In genomic region chr20:32010096-32010495, GRCh38 we compare ENCODE assay signal across 19 cellular contexts. TPM values are rescaled to one million over a fixed set of nuclear protein-coding genes. Genes with fewer than 3 reads are reported as not detected.
DNase-seq lines count a peak whose midpoint lies in the region; ATAC-seq, FAIRE-seq and TF ChIP-seq lines count a peak whose summit lies in the region.
"Had no signal": no experiment of that assay in that cellular context is flagged by ENCODE, and none has a peak within 500 bp of the region (broad histone marks: within the 10 kb centered on the region; RNA-seq: fewer than 3 reads in every experiment).

Gene CCM2L, plus strand, starts transcription at chr20:32010438. Its CDS starts 17 bp downstream, at chr20:32010455.

- no peaks in the 10 kb centered on the region for H3K9me3 ChIP-seq in H1 (ENCODE audit: insufficient read depth in 2 of 2, low read depth in 1 of 2, low read length in 1 of 2)
- no peaks in the 10 kb centered on the region for H3K9me3 ChIP-seq in kidney (ENCODE audit: control insufficient read depth in 1 of 2, low read length in 2 of 2)
- no peaks in the 10 kb centered on the region for H3K9me3 ChIP-seq in gastrocnemius medialis

- FAIRE-seq in H1 (lab: Jason Lieb, UNC) (no peak), kidney (lab: Jason Lieb, UNC) (no peak)
- FAIRE-seq: A204.1, GM19239 had no signal

- peak within 1 kb of the TSS; percentile 67 for H3K18ac ChIP-seq in H1 (ENCODE audit: extremely low read depth, low read length)

- TF ChIP-seq RAD21 in H1 (IDR thresholded peaks at IDR 0.05 in 1 of 2, conservative IDR thresholded peaks at IDR 0.05 in 1 of 2; ENCODE audit: low read depth in 2 of 2, low read length in 2 of 2), result no peak

- peaks cover 2% of the 10 kb centered on the region; the same call in 1 of the 2 replicates for H3K23me2 ChIP-seq in H1 (ENCODE audit: low read depth, low read length)

- DNase-seq in G401 (ENCODE audit: low spot score), result no peak
- DNase-seq in H1 (ENCODE audit: low read depth in 1 of 2, low spot score in 2 of 2), result no peak
- DNase-seq in kidney, result peak; percentile 78
- no peak for DNase-seq in gastrocnemius medialis
- DNase-seq in activated CD4-positive, alpha-beta memory T cell treated with anti-CD3 and anti-CD28 coated beads, Interleukin-2, amount 10 ng/mL, durations not matched to agents 7 days and 5 days, result no peak
- no peak for DNase-seq in T-helper 2 cell
- DNase-seq: activated T-cell treated with anti-CD3 and anti-CD28 coated beads, Interleukin-2, amount 50 U/mL, for 24 hours; DMS79; effector memory CD8-positive, alpha-beta T cell; foreskin fibroblast; NCI-H2029 treated with DMSO at 0.1 percent for 48 hours; NCI-H524 had no signal

- no peak within 1 kb of the TSS for H3K56ac ChIP-seq in H1 (replicated peaks; ENCODE audit: insufficient read length, low read depth, low read length)

- POLR2A ChIA-PET in H1 (lab: Charles Lee; ENCODE audit: partially characterized antibody), result no interaction called here
- POLR2A ChIA-PET in activated CD4-positive, alpha-beta memory T cell treated with anti-CD3 and anti-CD28 coated beads, Interleukin-2, amount 10 ng/mL, durations not matched to agents 7 days and 5 days (lab: Charles Lee), result no interaction called here

- no peak for TF ChIP-seq CTCF in H1 (IDR thresholded peaks at IDR 0.05; ENCODE audit: control extremely low read depth in 1 of 3, insufficient read depth in 1 of 3, low read depth in 1 of 3, low read length in 3 of 3)
- no peak for TF ChIP-seq CTCF in kidney (IDR thresholded peaks at IDR 0.05; ENCODE audit: borderline replicate concordance, extremely low read depth, insufficient read depth)
- TF ChIP-seq CTCF in gastrocnemius medialis (IDR thresholded peaks at IDR 0.05 in 4 of 5, conservative IDR thresholded peaks at IDR 0.05 in 1 of 5), result no peak

- H3K23ac ChIP-seq in H1 (ENCODE audit: insufficient read length), result no peak within 1 kb of the TSS

- WGBS in H1 (ENCODE audit: extremely low coverage in 1 of 2, insufficient coverage in 1 of 2, insufficient read length in 1 of 2, insufficient replicate concordance in 2 of 2, low coverage in 1 of 2, low lambda C conversion rate in 2 of 2, missing lambda C conversion rate in 1 of 2), 2 experiments, result 65% methylated on average over 2 of the region's 2 CpGs; no CpG with 5 or more reads in 1 of the 2 experiments

- no peak for ATAC-seq in gastrocnemius medialis
- no peak for ATAC-seq in HG03095 (IDR thresholded peaks at IDR 0.05; ENCODE audit: unreplicated experiment)
- no peak for ATAC-seq in HG02759 (IDR thresholded peaks at IDR 0.05; ENCODE audit: unreplicated experiment)
- ATAC-seq: activated naive CD4-positive, alpha-beta T cell treated with anti-CD3 and anti-CD28 coated beads, Interleukin-2, amount 50 U/mL, for 72 hours; effector memory CD8-positive, alpha-beta T cell had no signal

- peak within 1 kb of the TSS; percentile 33 for H3K4ac ChIP-seq in H1 (replicated peaks; ENCODE audit: insufficient read length, low read depth, low read length)

- H3K27me3 ChIP-seq in H1 (replicated peaks in 1 of 4; ENCODE audit: control insufficient read depth in 3 of 4, extremely low read depth in 1 of 4, insufficient read depth in 3 of 4, low read length in 3 of 4) (no peaks in the 10 kb centered on the region; a peak in 1 of 7 replicates), gastrocnemius medialis (peaks cover 0 to 9% (median 3%) of the 10 kb centered on the region in 3 donors)

- H3K79me2 ChIP-seq in H1 (ENCODE audit: control insufficient read depth in 1 of 2, insufficient read depth in 2 of 2, low read length in 2 of 2), result no peaks in the 10 kb centered on the region

- peak within 1 kb of the TSS; percentile 45 for H4K91ac ChIP-seq in H1 (replicated peaks; ENCODE audit: insufficient read length, low read length)

- no peaks in the 10 kb centered on the region for H3K79me1 ChIP-seq in H1 (ENCODE audit: low read depth, low read length)

- H3K4me3 ChIP-seq in H1 (ENCODE audit: extremely low read depth in 1 of 4, insufficient read depth in 2 of 4, low read depth in 3 of 4, low read length in 4 of 4) (no peak within 1 kb of the TSS; a peak in 1 of 8 replicates), kidney (ENCODE audit: low read length in 2 of 2) (peak within 1 kb of the TSS; percentile 35 to 45), gastrocnemius medialis (peak within 1 kb of the TSS; percentile 18 to 51 (median 24))

- H2AFZ ChIP-seq in H1 (ENCODE audit: low read length), result 0 out of 2 replicates have a peak within 1 kb of the TSS, but pooled peaks have one; percentile 26

- TF ChIP-seq POLR2A in H1 (IDR thresholded peaks at IDR 0.05; ENCODE audit: control extremely low read depth in 1 of 2, low read depth in 2 of 2, low read length in 2 of 2), result no peak
- TF ChIP-seq POLR2A in gastrocnemius medialis (IDR thresholded peaks at IDR 0.05), result no peak

- H3K14ac ChIP-seq in H1 (ENCODE audit: insufficient read length), result no peak within 1 kb of the TSS

- no peak within 1 kb of the TSS for H4K8ac ChIP-seq in H1 (ENCODE audit: extremely low read depth, insufficient read depth, low read length)

- H4K20me1 ChIP-seq in H1 (replicated peaks in 1 of 2; ENCODE audit: control insufficient read depth in 1 of 2, insufficient read depth in 2 of 2, low read length in 2 of 2), result no peaks in the 10 kb centered on the region

- in situ Hi-C loops in G401 (cut with HindIII; ENCODE audit: low sequenced_read_pairs) (no loop called here), gastrocnemius medialis (cut with MboI; ENCODE audit: low sequenced_read_pairs in 4 of 4) (no loop called here)

- H3K27me3 Mint-ChIP-seq in activated CD4-positive, alpha-beta memory T cell treated with anti-CD3 and anti-CD28 coated beads, Interleukin-2, amount 10 ng/mL, durations not matched to agents 7 days and 5 days, result peaks cover 13% of the 10 kb centered on the region

- no peak within 1 kb of the TSS for H3K4me3 Mint-ChIP-seq in activated CD4-positive, alpha-beta memory T cell treated with anti-CD3 and anti-CD28 coated beads, Interleukin-2, amount 10 ng/mL, durations not matched to agents 7 days and 5 days
- H3K4me3 Mint-ChIP-seq: activated T-cell treated with anti-CD3 and anti-CD28 coated beads, Interleukin-2, amount 50 U/mL, for 24 hours; effector memory CD8-positive, alpha-beta T cell had no signal

- H3K4me1 ChIP-seq in H1 (replicated peaks in 1 of 4; ENCODE audit: control insufficient read depth in 3 of 4, insufficient read depth in 4 of 4, low read length in 3 of 4) (peaks cover 19 to 25% (median 22%) of the 10 kb centered on the region in 4 experiments), kidney (ENCODE audit: control insufficient read depth in 1 of 2, insufficient read depth in 1 of 2, low read depth in 1 of 2, low read length in 2 of 2) (no peaks in the 10 kb centered on the region), gastrocnemius medialis (peaks cover 0 to 2% of the 10 kb centered on the region in 2 donors)

- CTCF ChIA-PET in H1 (lab: Charles Lee; ENCODE audit: partially characterized antibody), result interaction anchor here (1.0 kb wide), 1 partner anchor 159 kb away, joined by 3 read pairs; no protein-coding TSS in a partner anchor
- CTCF ChIA-PET in activated CD4-positive, alpha-beta memory T cell treated with anti-CD3 and anti-CD28 coated beads, Interleukin-2, amount 10 ng/mL, durations not matched to agents 7 days and 5 days (lab: Charles Lee), result no interaction called here

- intact Hi-C loops in kidney (cut with DNase I), result no loop called here
- intact Hi-C loops in gastrocnemius medialis (cut with DNase I; ENCODE audit: low total_unique reads), result no loop called here

- H3K36me3 Mint-ChIP-seq in activated CD4-positive, alpha-beta memory T cell treated with anti-CD3 and anti-CD28 coated beads, Interleukin-2, amount 10 ng/mL, durations not matched to agents 7 days and 5 days (ENCODE audit: low read depth), result no peaks in the 10 kb centered on the region
- H3K36me3 Mint-ChIP-seq: activated naive CD4-positive, alpha-beta T cell treated with anti-CD3 and anti-CD28 coated beads, Interleukin-2, amount 50 U/mL, for 72 hours had no signal

- H3K9me3 Mint-ChIP-seq in activated CD4-positive, alpha-beta memory T cell treated with anti-CD3 and anti-CD28 coated beads, Interleukin-2, amount 10 ng/mL, durations not matched to agents 7 days and 5 days, result no peaks in the 10 kb centered on the region
- H3K9me3 Mint-ChIP-seq: activated naive CD4-positive, alpha-beta T cell treated with anti-CD3 and anti-CD28 coated beads, Interleukin-2, amount 50 U/mL, for 72 hours; activated T-cell treated with anti-CD3 and anti-CD28 coated beads, Interleukin-2, amount 50 U/mL, for 24 hours; effector memory CD8-positive, alpha-beta T cell had no signal

- TF ChIP-seq EP300 in H1 (IDR thresholded peaks at IDR 0.05; ENCODE audit: borderline replicate concordance in 1 of 2, low read depth in 2 of 2, low read length in 2 of 2), result no peak

- peak within 1 kb of the TSS; percentile 66; the same call in 1 of the 2 replicates for H2BK5ac ChIP-seq in H1 (ENCODE audit: low read depth, low read length)

- no peaks in the 10 kb centered on the region for H3K36me3 ChIP-seq in H1 (ENCODE audit: control insufficient read depth in 2 of 4, insufficient read depth in 4 of 4, low read length in 3 of 4)
- H3K36me3 ChIP-seq in kidney (ENCODE audit: control insufficient read depth in 1 of 2, insufficient read depth in 2 of 2, low read length in 2 of 2), result no peaks in the 10 kb centered on the region
- no peaks in the 10 kb centered on the region for H3K36me3 ChIP-seq in gastrocnemius medialis

- H2BK15ac ChIP-seq in H1 (ENCODE audit: low read length), result peak within 1 kb of the TSS; percentile 61; the same call in 1 of the 2 replicates

- H2BK20ac ChIP-seq in H1 (ENCODE audit: low read length), result no peak within 1 kb of the TSS

- H3K9ac ChIP-seq in H1 (replicated peaks in 1 of 4; ENCODE audit: extremely low read depth in 1 of 4, low read depth in 3 of 4, low read length in 3 of 4), result no peak within 1 kb of the TSS
- no peak within 1 kb of the TSS for H3K9ac ChIP-seq in kidney (ENCODE audit: low read length in 2 of 2)

- peaks cover 11% of the 10 kb centered on the region for H3K4me1 Mint-ChIP-seq in activated CD4-positive, alpha-beta memory T cell treated with anti-CD3 and anti-CD28 coated beads, Interleukin-2, amount 10 ng/mL, durations not matched to agents 7 days and 5 days

- peak within 1 kb of the TSS; percentile 42; the same call in 1 of the 2 replicates for H2BK12ac ChIP-seq in H1 (ENCODE audit: low read depth, low read length)

- no peak within 1 kb of the TSS for H2AK5ac ChIP-seq in H1 (ENCODE audit: low read depth, low read length)

- H3K27ac ChIP-seq in H1 (ENCODE audit: low read depth, low read length), result no peak within 1 kb of the TSS
- no peak within 1 kb of the TSS for H3K27ac ChIP-seq in kidney (ENCODE audit: low read depth in 2 of 2, low read length in 2 of 2)
- H3K27ac ChIP-seq in gastrocnemius medialis, result peak within 1 kb of the TSS; percentile 3 to 59 (median 52)
- H3K27ac ChIP-seq: C4-2B had no signal

- no peak within 1 kb of the TSS for H2BK120ac ChIP-seq in H1 (replicated peaks; ENCODE audit: low read depth, low read length)

- peak within 1 kb of the TSS in 1 of 2 experiments; percentile 33; a peak in 1 of 4 replicates for H3K4me2 ChIP-seq in H1 (ENCODE audit: insufficient read depth in 1 of 2, low read depth in 2 of 2, low read length in 2 of 2)

- H3K27ac Mint-ChIP-seq in activated CD4-positive, alpha-beta memory T cell treated with anti-CD3 and anti-CD28 coated beads, Interleukin-2, amount 10 ng/mL, durations not matched to agents 7 days and 5 days, result no peak within 1 kb of the TSS
- H3K27ac Mint-ChIP-seq: activated naive CD4-positive, alpha-beta T cell treated with anti-CD3 and anti-CD28 coated beads, Interleukin-2, amount 50 U/mL, for 72 hours; activated T-cell treated with anti-CD3 and anti-CD28 coated beads, Interleukin-2, amount 50 U/mL, for 24 hours; effector memory CD8-positive, alpha-beta T cell had no signal

- H4K5ac ChIP-seq in H1 (ENCODE audit: insufficient read length, low read depth, low read length), result no peak within 1 kb of the TSS

RNA-seq across cellular contexts. Expression of gene CCM2L, which starts in this region (rescaled TPM):
- total RNA-seq in G401 (2014; rRNA removed; shearing (Covaris generic)), result 40.7 and 52.6 TPM in 2 replicates
- 5.5 and 6.0 TPM in 2 replicates for total RNA-seq in H1 (2021; fragmentation: NEBNext Ultra II Directional; extraction: Animal tissue kit (Norgen Biotek cat#: 25700))
- polyA plus RNA-seq in H1 (2011; rRNA removed), result 15.8 and 23.1 TPM in 2 replicates
- polyA plus RNA-seq in H1 (2011; cell fraction: cytosol; rRNA removed), result 16.4 TPM
- 18.8 TPM for polyA plus RNA-seq in H1 (2011; cell fraction: nucleus; rRNA removed)
- 6.0 to 15.5 TPM (median 12.7 TPM) in 4 replicates for polyA plus RNA-seq in H1 (2012, experiment 1 of 2)
- polyA plus RNA-seq in H1 (2012, experiment 2 of 2), result 11.1 TPM
- polyA plus RNA-seq in H1 (2013, experiment 1 of 2), result 4.5 TPM
- polyA plus RNA-seq in H1 (2013, experiment 2 of 2), result 3.6 TPM
- polyA minus RNA-seq in H1 (2011; rRNA and poly(A)+ RNA removed), result 9.2 and 11.2 TPM in 2 replicates
- polyA minus RNA-seq in H1 (2011; cell fraction: cytosol; rRNA and poly(A)+ RNA removed), result 9.8 TPM
- polyA minus RNA-seq in H1 (2011; cell fraction: nucleus; rRNA and poly(A)+ RNA removed), result 9.6 TPM
- total RNA-seq in kidney, result 13.8 TPM
- polyA plus RNA-seq in kidney (ENCODE audit: insufficient read depth, low read depth, low replicate concordance), result 9.9 TPM
- 1 to 10 TPM; 2.2 to 5.8 (median 3.2) TPM for total RNA-seq in gastrocnemius medialis
- total RNA-seq in activated CD4-positive, alpha-beta memory T cell treated with anti-CD3 and anti-CD28 coated beads, Interleukin-2, amount 10 ng/mL, durations not matched to agents 7 days and 5 days, result not detected
- total RNA-seq: activated naive CD4-positive, alpha-beta T cell treated with anti-CD3 and anti-CD28 coated beads, Interleukin-2, amount 50 U/mL, for 72 hours; renal cortical epithelial cell had no signal

Comparison
In these comparisons a context has a peak if more than half of its experiments do, and no peak if none do; other contexts are left out.
1. H3K27ac ChIP-seq: peak in gastrocnemius medialis (4 of 4); none in H1 (single experiment) and kidney (0 of 2).
2. H3K4me3 ChIP-seq: peak in kidney (2 of 2) and gastrocnemius medialis (4 of 4); none in H1 (0 of 4).